ENCODE assay signal across 1 cellular context in genomic region chr11:128261011-128261421, GRCh38.
TF ChIP-seq lines count a peak whose summit lies in the region.

No MANE protein-coding gene starts in this region.

TF ChIP-seq in WTC11, 78 proteins besides CTCF, POLR2A, EP300 and RAD21 (continued from another document):
- TF ChIP-seq ZMAT4 (CRISPR knock-in tag; IDR thresholded peaks at IDR 0.05) (no peak), IRF1 (CRISPR knock-in tag; IDR thresholded peaks at IDR 0.05) (no peak), ZNF232 (CRISPR knock-in tag; IDR thresholded peaks at IDR 0.05) (no peak), ZNF219 (CRISPR knock-in tag; IDR thresholded peaks at IDR 0.05; ENCODE audit: borderline replicate concordance) (no peak), MXD4 (CRISPR knock-in tag; IDR thresholded peaks at IDR 0.05; ENCODE audit: borderline replicate concordance) (no peak), SP1 (CRISPR knock-in tag; conservative IDR thresholded peaks at IDR 0.05) (no peak), ZNF671 (CRISPR knock-in tag; IDR thresholded peaks at IDR 0.05) (no peak), ZBTB21 (CRISPR knock-in tag; IDR thresholded peaks at IDR 0.05; ENCODE audit: borderline replicate concordance) (no peak), ATF3 (CRISPR knock-in tag; conservative IDR thresholded peaks at IDR 0.05) (no peak), TCF7 (CRISPR knock-in tag; IDR thresholded peaks at IDR 0.05; ENCODE audit: low read depth) (no peak), CREM (CRISPR knock-in tag; IDR thresholded peaks at IDR 0.05) (no peak), ZNF121 (CRISPR knock-in tag; IDR thresholded peaks at IDR 0.05) (no peak), CREB1 (CRISPR knock-in tag; IDR thresholded peaks at IDR 0.05) (no peak)
TF ChIP-seq in WTC11: peak in this region for 0.
